ENCODE assay signal across 1 cellular context in the genomic region with DNA sequence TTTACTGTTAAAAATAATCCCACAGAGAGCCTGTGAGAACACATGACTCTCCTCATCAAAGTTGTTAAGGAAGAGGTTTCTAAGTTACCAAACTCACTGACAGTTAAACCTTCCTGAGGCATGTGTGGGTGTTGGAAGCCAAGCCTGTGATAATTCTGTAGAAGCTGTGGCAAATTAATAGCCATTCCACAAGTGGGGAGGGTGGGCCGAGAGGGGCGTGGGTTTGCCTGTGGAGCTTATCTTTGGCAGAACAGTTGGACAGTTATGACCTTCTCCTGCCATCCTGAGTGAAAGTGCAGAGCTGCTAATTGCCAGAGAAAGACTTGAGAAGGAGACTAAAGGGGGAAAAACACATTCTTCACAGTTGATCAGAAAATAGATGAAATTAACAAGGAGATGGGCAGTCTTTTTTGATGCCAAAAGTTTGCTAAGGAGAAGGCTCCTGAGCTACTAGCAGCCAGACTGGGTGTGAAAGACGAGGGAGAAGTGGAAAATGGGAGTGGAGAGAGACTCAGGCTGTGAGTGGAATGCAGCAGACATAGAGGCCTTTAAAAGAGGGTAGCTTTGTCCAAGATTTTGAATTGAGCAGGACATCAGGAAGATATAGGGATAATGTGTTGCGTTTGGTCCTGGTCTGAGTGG.
TF ChIP-seq lines count a peak whose summit lies in the region.

No MANE protein-coding gene starts in this region.

TF ChIP-seq in K562, 482 proteins besides CTCF, POLR2A, EP300 and RAD21 (continued from another document and continues in another):
- TF ChIP-seq, protein P1, sequence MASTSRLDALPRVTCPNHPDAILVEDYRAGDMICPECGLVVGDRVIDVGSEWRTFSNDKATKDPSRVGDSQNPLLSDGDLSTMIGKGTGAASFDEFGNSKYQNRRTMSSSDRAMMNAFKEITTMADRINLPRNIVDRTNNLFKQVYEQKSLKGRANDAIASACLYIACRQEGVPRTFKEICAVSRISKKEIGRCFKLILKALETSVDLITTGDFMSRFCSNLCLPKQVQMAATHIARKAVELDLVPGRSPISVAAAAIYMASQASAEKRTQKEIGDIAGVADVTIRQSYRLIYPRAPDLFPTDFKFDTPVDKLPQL (IDR thresholded peaks at IDR 0.05; ENCODE audit: extremely low read depth, insufficient read length), result no peak
- no peak for TF ChIP-seq SMAD2 (IDR thresholded peaks at IDR 0.05; ENCODE audit: low read depth, low read length)
- TF ChIP-seq RBM15 (IDR thresholded peaks at IDR 0.05; ENCODE audit: insufficient read depth, low read length), result no peak
- no peak for TF ChIP-seq NUFIP1 (IDR thresholded peaks at IDR 0.05; ENCODE audit: partially characterized antibody)
- peak; percentile 50 for TF ChIP-seq HDAC3 (IDR thresholded peaks at IDR 0.05; ENCODE audit: borderline replicate concordance, partially characterized antibody)
- TF ChIP-seq PML (IDR thresholded peaks at IDR 0.05; ENCODE audit: low read length), result peak; percentile 46; the same call in 1 of the 2 replicates
- TF ChIP-seq THRAP3 (IDR thresholded peaks at IDR 0.05; ENCODE audit: borderline replicate concordance), result no peak
- TF ChIP-seq, protein P2, sequence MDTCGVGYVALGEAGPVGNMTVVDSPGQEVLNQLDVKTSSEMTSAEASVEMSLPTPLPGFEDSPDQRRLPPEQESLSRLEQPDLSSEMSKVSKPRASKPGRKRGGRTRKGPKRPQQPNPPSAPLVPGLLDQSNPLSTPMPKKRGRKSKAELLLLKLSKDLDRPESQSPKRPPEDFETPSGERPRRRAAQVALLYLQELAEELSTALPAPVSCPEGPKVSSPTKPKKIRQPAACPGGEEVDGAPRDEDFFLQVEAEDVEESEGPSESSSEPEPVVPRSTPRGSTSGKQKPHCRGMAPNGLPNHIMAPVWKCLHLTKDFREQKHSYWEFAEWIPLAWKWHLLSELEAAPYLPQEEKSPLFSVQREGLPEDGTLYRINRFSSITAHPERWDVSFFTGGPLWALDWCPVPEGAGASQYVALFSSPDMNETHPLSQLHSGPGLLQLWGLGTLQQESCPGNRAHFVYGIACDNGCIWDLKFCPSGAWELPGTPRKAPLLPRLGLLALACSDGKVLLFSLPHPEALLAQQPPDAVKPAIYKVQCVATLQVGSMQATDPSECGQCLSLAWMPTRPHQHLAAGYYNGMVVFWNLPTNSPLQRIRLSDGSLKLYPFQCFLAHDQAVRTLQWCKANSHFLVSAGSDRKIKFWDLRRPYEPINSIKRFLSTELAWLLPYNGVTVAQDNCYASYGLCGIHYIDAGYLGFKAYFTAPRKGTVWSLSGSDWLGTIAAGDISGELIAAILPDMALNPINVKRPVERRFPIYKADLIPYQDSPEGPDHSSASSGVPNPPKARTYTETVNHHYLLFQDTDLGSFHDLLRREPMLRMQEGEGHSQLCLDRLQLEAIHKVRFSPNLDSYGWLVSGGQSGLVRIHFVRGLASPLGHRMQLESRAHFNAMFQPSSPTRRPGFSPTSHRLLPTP (IDR thresholded peaks at IDR 0.05; ENCODE audit: borderline replicate concordance, extremely low read depth, insufficient read length), result no peak
- peak; percentile 59 for TF ChIP-seq NEUROD1 (IDR thresholded peaks at IDR 0.05; ENCODE audit: borderline replicate concordance, low read depth, low read length, partially characterized antibody)
- no peak for TF ChIP-seq NCOA4 (IDR thresholded peaks at IDR 0.05; ENCODE audit: partially characterized antibody)
- no peak for TF ChIP-seq ZC3H11A (IDR thresholded peaks at IDR 0.05; ENCODE audit: low read depth, low read length)
- TF ChIP-seq LARP7 (IDR thresholded peaks at IDR 0.05), result peak; percentile 22; the same call in 1 of the 2 replicates
- no peak for TF ChIP-seq NCOA2 (IDR thresholded peaks at IDR 0.05; ENCODE audit: partially characterized antibody in 2 of 2)
- no peak for TF ChIP-seq KAT8 (IDR thresholded peaks at IDR 0.05; ENCODE audit: low read depth)
- TF ChIP-seq ZZZ3 (IDR thresholded peaks at IDR 0.05), result no peak
- TF ChIP-seq RUNX1 (IDR thresholded peaks at IDR 0.05; ENCODE audit: low read depth), result no peak
- TF ChIP-seq KLF10 (CRISPR knock-in tag; IDR thresholded peaks at IDR 0.05), result no peak
- no peak for TF ChIP-seq NR2C1 (IDR thresholded peaks at IDR 0.05)
- TF ChIP-seq NR2C1 (tag; IDR thresholded peaks at IDR 0.05), result peak; percentile 47; the same call in 1 of the 2 replicates
- peak; percentile 21; the same call in 1 of the 2 replicates for TF ChIP-seq RAD51 (IDR thresholded peaks at IDR 0.05; ENCODE audit: borderline replicate concordance, low read depth)
- TF ChIP-seq ZNF592 (IDR thresholded peaks at IDR 0.05), result no peak; the same call in 1 of the 2 replicates
- TF ChIP-seq, protein P3, sequence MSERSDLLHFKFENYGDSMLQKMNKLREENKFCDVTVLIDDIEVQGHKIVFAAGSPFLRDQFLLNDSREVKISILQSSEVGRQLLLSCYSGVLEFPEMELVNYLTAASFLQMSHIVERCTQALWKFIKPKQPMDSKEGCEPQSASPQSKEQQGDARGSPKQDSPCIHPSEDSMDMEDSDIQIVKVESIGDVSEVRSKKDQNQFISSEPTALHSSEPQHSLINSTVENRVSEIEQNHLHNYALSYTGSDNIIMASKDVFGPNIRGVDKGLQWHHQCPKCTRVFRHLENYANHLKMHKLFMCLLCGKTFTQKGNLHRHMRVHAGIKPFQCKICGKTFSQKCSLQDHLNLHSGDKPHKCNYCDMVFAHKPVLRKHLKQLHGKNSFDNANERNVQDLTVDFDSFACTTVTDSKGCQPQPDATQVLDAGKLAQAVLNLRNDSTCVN (CRISPR knock-in tag; IDR thresholded peaks at IDR 0.05), result no peak
- no peak for TF ChIP-seq KLF6 (CRISPR knock-in tag; IDR thresholded peaks at IDR 0.05; ENCODE audit: borderline replicate concordance)
- no peak for TF ChIP-seq POU5F1 (IDR thresholded peaks at IDR 0.05; ENCODE audit: borderline replicate concordance, low read depth, low read length, partially characterized antibody)
- TF ChIP-seq OTX1 (CRISPR knock-in tag; IDR thresholded peaks at IDR 0.05), result no peak
- no peak for TF ChIP-seq NFXL1 (CRISPR knock-in tag; IDR thresholded peaks at IDR 0.05)
- TF ChIP-seq CBX5 (IDR thresholded peaks at IDR 0.05; ENCODE audit: borderline replicate concordance, low read depth), result no peak
- no peak for TF ChIP-seq PCBP2 (IDR thresholded peaks at IDR 0.05; ENCODE audit: low read depth, low read length, poor library complexity, severe bottlenecking)
- no peak for TF ChIP-seq ZNF586 (CRISPR knock-in tag; conservative IDR thresholded peaks at IDR 0.05)
- no peak for TF ChIP-seq HDAC6 (IDR thresholded peaks at IDR 0.05; ENCODE audit: low read depth, low read length)
- no peak for TF ChIP-seq ZNF217 (CRISPR knock-in tag; IDR thresholded peaks at IDR 0.05)
- TF ChIP-seq LCOR (CRISPR knock-in tag; IDR thresholded peaks at IDR 0.05), result no peak
- TF ChIP-seq NCOA6 (IDR thresholded peaks at IDR 0.05), result peak; percentile 12; the same call in 1 of the 2 replicates
- TF ChIP-seq THAP7 (CRISPR knock-in tag; IDR thresholded peaks at IDR 0.05), result no peak
- TF ChIP-seq ZNF561 (CRISPR knock-in tag; conservative IDR thresholded peaks at IDR 0.05), result no peak
- TF ChIP-seq HEY1 (CRISPR knock-in tag; IDR thresholded peaks at IDR 0.05; ENCODE audit: borderline replicate concordance), result no peak
- no peak for TF ChIP-seq SNAPC5 (CRISPR knock-in tag; IDR thresholded peaks at IDR 0.05)
- no peak; the same call in 1 of the 2 replicates for TF ChIP-seq MTA1 (IDR thresholded peaks at IDR 0.05; ENCODE audit: borderline replicate concordance)
- TF ChIP-seq HLTF (IDR thresholded peaks at IDR 0.05), result no peak
- no peak for TF ChIP-seq ZFPM2 (CRISPR knock-in tag; IDR thresholded peaks at IDR 0.05)
- no peak; the same call in 1 of the 2 replicates for TF ChIP-seq MITF (IDR thresholded peaks at IDR 0.05)
- TF ChIP-seq MYBL2 (IDR thresholded peaks at IDR 0.05; ENCODE audit: low read depth), result no peak
- TF ChIP-seq MYBL2 (CRISPR knock-in tag; IDR thresholded peaks at IDR 0.05; ENCODE audit: borderline replicate concordance), result no peak
- TF ChIP-seq, protein P4, sequence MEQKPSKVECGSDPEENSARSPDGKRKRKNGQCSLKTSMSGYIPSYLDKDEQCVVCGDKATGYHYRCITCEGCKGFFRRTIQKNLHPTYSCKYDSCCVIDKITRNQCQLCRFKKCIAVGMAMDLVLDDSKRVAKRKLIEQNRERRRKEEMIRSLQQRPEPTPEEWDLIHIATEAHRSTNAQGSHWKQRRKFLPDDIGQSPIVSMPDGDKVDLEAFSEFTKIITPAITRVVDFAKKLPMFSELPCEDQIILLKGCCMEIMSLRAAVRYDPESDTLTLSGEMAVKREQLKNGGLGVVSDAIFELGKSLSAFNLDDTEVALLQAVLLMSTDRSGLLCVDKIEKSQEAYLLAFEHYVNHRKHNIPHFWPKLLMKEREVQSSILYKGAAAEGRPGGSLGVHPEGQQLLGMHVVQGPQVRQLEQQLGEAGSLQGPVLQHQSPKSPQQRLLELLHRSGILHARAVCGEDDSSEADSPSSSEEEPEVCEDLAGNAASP (IDR thresholded peaks at IDR 0.05), result no peak
- TF ChIP-seq, protein P5, sequence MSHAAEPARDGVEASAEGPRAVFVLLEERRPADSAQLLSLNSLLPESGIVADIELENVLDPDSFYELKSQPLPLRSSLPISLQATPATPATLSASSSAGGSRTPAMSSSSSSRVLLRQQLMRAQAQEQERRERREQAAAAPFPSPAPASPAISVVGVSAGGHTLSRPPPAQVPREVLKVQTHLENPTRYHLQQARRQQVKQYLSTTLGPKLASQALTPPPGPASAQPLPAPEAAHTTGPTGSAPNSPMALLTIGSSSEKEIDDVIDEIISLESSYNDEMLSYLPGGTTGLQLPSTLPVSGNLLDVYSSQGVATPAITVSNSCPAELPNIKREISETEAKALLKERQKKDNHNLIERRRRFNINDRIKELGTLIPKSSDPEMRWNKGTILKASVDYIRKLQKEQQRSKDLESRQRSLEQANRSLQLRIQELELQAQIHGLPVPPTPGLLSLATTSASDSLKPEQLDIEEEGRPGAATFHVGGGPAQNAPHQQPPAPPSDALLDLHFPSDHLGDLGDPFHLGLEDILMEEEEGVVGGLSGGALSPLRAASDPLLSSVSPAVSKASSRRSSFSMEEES (CRISPR knock-in tag; IDR thresholded peaks at IDR 0.05), result no peak
- no peak for TF ChIP-seq PTRF (tag; IDR thresholded peaks at IDR 0.05)
- TF ChIP-seq SP2 (IDR thresholded peaks at IDR 0.05; ENCODE audit: extremely low read depth, low read depth, low read length, poor library complexity, severe bottlenecking), result no peak
- no peak for TF ChIP-seq ZNF778 (CRISPR knock-in tag; IDR thresholded peaks at IDR 0.05)
- TF ChIP-seq TAF1 (IDR thresholded peaks at IDR 0.05; ENCODE audit: control insufficient read depth, extremely low read depth, insufficient read depth, low read length, severe bottlenecking), result no peak
- no peak for TF ChIP-seq PPARD (CRISPR knock-in tag; IDR thresholded peaks at IDR 0.05)
- TF ChIP-seq STAT5A (IDR thresholded peaks at IDR 0.05; ENCODE audit: borderline replicate concordance, low read length), result peak; percentile 53
- TF ChIP-seq, protein P6, sequence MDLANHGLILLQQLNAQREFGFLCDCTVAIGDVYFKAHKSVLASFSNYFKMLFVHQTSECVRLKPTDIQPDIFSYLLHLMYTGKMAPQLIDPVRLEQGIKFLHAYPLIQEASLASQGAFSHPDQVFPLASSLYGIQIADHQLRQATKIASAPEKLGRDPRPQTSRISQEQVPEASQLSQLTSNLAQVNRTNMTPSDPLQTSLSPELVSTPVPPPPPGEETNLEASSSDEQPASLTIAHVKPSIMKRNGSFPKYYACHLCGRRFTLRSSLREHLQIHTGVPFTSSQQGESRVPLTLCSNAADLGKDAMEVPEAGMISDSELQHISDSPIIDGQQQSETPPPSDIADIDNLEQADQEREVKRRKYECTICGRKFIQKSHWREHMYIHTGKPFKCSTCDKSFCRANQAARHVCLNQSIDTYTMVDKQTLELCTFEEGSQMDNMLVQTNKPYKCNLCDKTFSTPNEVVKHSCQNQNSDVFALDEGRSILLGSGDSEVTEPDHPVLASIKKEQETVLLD (IDR thresholded peaks at IDR 0.05), result peak; percentile 76
